Comparison of ENCODE assay signal across 1 cellular context in genomic region chr1:182084487-182085316, GRCh38.
A peak's percentile ranks its signal among the peaks of the same experiment; 100 is the strongest.
TF ChIP-seq lines count a peak whose summit lies in the region.

No MANE protein-coding gene starts in this region.

TF ChIP-seq in K562, 482 proteins besides CTCF, POLR2A, EP300 and RAD21 (continued from another document and continues in another):
- no peak for TF ChIP-seq SNRNP70 (optimal IDR thresholded peaks at IDR 0.05; ENCODE audit: low read depth, low read length)
- TF ChIP-seq BHLHE40 (IDR thresholded peaks at IDR 0.05; ENCODE audit: low read length) = peak; percentile 39
- no peak for TF ChIP-seq KDM5B (IDR thresholded peaks at IDR 0.05; ENCODE audit: insufficient replicate concordance, low read depth, low read length)
- no peak for TF ChIP-seq CBX2 (IDR thresholded peaks at IDR 0.05; ENCODE audit: insufficient read depth, low read length, poor library complexity, severe bottlenecking)
- TF ChIP-seq HDAC3 (IDR thresholded peaks at IDR 0.05; ENCODE audit: borderline replicate concordance, partially characterized antibody) = peak; percentile 19
- TF ChIP-seq JUND (IDR thresholded peaks at IDR 0.05; ENCODE audit: borderline replicate concordance, low read depth, low read length) = peak; percentile 61; the same call in 1 of the 2 replicates
- TF ChIP-seq JUND (tag; IDR thresholded peaks at IDR 0.05; ENCODE audit: borderline replicate concordance, low read depth, low read length) = no peak; the same call in 2 of the 3 replicates
- no peak for TF ChIP-seq ZNF354B (CRISPR knock-in tag; IDR thresholded peaks at IDR 0.05)
- TF ChIP-seq, protein P1, sequence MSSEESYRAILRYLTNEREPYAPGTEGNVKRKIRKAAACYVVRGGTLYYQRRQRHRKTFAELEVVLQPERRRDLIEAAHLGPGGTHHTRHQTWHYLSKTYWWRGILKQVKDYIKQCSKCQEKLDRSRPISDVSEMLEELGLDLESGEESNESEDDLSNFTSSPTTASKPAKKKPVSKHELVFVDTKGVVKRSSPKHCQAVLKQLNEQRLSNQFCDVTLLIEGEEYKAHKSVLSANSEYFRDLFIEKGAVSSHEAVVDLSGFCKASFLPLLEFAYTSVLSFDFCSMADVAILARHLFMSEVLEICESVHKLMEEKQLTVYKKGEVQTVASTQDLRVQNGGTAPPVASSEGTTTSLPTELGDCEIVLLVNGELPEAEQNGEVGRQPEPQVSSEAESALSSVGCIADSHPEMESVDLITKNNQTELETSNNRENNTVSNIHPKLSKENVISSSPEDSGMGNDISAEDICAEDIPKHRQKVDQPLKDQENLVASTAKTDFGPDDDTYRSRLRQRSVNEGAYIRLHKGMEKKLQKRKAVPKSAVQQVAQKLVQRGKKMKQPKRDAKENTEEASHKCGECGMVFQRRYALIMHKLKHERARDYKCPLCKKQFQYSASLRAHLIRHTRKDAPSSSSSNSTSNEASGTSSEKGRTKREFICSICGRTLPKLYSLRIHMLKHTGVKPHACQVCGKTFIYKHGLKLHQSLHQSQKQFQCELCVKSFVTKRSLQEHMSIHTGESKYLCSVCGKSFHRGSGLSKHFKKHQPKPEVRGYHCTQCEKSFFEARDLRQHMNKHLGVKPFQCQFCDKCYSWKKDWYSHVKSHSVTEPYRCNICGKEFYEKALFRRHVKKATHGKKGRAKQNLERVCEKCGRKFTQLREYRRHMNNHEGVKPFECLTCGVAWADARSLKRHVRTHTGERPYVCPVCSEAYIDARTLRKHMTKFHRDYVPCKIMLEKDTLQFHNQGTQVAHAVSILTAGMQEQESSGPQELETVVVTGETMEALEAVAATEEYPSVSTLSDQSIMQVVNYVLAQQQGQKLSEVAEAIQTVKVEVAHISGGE (CRISPR knock-in tag; IDR thresholded peaks at IDR 0.05) = no peak
- TF ChIP-seq PHB (CRISPR knock-in tag; IDR thresholded peaks at IDR 0.05) = no peak
- TF ChIP-seq, protein P2, sequence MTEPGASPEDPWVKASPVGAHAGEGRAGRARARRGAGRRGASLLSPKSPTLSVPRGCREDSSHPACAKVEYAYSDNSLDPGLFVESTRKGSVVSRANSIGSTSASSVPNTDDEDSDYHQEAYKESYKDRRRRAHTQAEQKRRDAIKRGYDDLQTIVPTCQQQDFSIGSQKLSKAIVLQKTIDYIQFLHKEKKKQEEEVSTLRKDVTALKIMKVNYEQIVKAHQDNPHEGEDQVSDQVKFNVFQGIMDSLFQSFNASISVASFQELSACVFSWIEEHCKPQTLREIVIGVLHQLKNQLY (CRISPR knock-in tag; conservative IDR thresholded peaks at IDR 0.05) = no peak
- TF ChIP-seq ZNF175 (CRISPR knock-in tag; IDR thresholded peaks at IDR 0.05; ENCODE audit: low read depth) = no peak
- no peak for TF ChIP-seq RFX5 (IDR thresholded peaks at IDR 0.05; ENCODE audit: low read depth, low read length)
- no peak for TF ChIP-seq DMBX1 (CRISPR knock-in tag; IDR thresholded peaks at IDR 0.05; ENCODE audit: borderline replicate concordance)
- TF ChIP-seq, protein P3, sequence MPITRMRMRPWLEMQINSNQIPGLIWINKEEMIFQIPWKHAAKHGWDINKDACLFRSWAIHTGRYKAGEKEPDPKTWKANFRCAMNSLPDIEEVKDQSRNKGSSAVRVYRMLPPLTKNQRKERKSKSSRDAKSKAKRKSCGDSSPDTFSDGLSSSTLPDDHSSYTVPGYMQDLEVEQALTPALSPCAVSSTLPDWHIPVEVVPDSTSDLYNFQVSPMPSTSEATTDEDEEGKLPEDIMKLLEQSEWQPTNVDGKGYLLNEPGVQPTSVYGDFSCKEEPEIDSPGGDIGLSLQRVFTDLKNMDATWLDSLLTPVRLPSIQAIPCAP (CRISPR knock-in tag; IDR thresholded peaks at IDR 0.05; ENCODE audit: borderline replicate concordance) = no peak
- TF ChIP-seq ETV1 (tag; conservative IDR thresholded peaks at IDR 0.05; ENCODE audit: low read depth) = peak; percentile 35; the same call in 1 of the 2 replicates
- TF ChIP-seq PRDM10 (IDR thresholded peaks at IDR 0.05; ENCODE audit: partially characterized antibody) = no peak
- no peak for TF ChIP-seq RFX1 (IDR thresholded peaks at IDR 0.05)
- no peak for TF ChIP-seq SNIP1 (IDR thresholded peaks at IDR 0.05; ENCODE audit: low read depth)
- no peak for TF ChIP-seq PRPF4 (IDR thresholded peaks at IDR 0.05; ENCODE audit: insufficient read depth, low read depth, low read length, poor library complexity, severe bottlenecking)
- TF ChIP-seq ZNF121 (CRISPR knock-in tag; conservative IDR thresholded peaks at IDR 0.05) = no peak
- TF ChIP-seq WHSC1 (IDR thresholded peaks at IDR 0.05; ENCODE audit: low read length) = no peak
- TF ChIP-seq ZC3H11A (IDR thresholded peaks at IDR 0.05; ENCODE audit: low read depth, low read length) = 0 out of 2 replicates have a peak, but pooled peaks have one; percentile 48
- TF ChIP-seq ZNF76 (CRISPR knock-in tag; IDR thresholded peaks at IDR 0.05; ENCODE audit: borderline replicate concordance) = no peak
- TF ChIP-seq BACH1 (tag; IDR thresholded peaks at IDR 0.05) = 0 out of 2 replicates have a peak, but pooled peaks have one; percentile 21
- peak; percentile 76; the same call in 1 of the 2 replicates for TF ChIP-seq ELF4 (CRISPR knock-in tag; IDR thresholded peaks at IDR 0.05)
- no peak for TF ChIP-seq MTF1 (CRISPR knock-in tag; IDR thresholded peaks at IDR 0.05; ENCODE audit: borderline replicate concordance)
- TF ChIP-seq CHD4 (IDR thresholded peaks at IDR 0.05; ENCODE audit: insufficient read depth, insufficient replicate concordance, low read depth, low read length, poor library complexity, severe bottlenecking) = no peak
- no peak for TF ChIP-seq ZNF584 (CRISPR knock-in tag; IDR thresholded peaks at IDR 0.05; ENCODE audit: low read depth)
- TF ChIP-seq RBM25 (IDR thresholded peaks at IDR 0.05; ENCODE audit: low read depth, low read length, severe bottlenecking) = no peak
- TF ChIP-seq ATF4 (CRISPR knock-in tag; IDR thresholded peaks at IDR 0.05) = no peak
- TF ChIP-seq CTBP1 (IDR thresholded peaks at IDR 0.05; ENCODE audit: borderline replicate concordance) = peak; percentile 56; the same call in 1 of the 2 replicates
- no peak for TF ChIP-seq CREBBP (IDR thresholded peaks at IDR 0.05; ENCODE audit: low read depth, low read length)
- no peak for TF ChIP-seq HMG20B (CRISPR knock-in tag; IDR thresholded peaks at IDR 0.05)
- TF ChIP-seq, protein P4, sequence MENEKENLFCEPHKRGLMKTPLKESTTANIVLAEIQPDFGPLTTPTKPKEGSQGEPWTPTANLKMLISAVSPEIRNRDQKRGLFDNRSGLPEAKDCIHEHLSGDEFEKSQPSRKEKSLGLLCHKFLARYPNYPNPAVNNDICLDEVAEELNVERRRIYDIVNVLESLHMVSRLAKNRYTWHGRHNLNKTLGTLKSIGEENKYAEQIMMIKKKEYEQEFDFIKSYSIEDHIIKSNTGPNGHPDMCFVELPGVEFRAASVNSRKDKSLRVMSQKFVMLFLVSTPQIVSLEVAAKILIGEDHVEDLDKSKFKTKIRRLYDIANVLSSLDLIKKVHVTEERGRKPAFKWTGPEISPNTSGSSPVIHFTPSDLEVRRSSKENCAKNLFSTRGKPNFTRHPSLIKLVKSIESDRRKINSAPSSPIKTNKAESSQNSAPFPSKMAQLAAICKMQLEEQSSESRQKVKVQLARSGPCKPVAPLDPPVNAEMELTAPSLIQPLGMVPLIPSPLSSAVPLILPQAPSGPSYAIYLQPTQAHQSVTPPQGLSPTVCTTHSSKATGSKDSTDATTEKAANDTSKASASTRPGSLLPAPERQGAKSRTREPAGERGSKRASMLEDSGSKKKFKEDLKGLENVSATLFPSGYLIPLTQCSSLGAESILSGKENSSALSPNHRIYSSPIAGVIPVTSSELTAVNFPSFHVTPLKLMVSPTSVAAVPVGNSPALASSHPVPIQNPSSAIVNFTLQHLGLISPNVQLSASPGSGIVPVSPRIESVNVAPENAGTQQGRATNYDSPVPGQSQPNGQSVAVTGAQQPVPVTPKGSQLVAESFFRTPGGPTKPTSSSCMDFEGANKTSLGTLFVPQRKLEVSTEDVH (IDR thresholded peaks at IDR 0.05; ENCODE audit: low read depth, partially characterized antibody) = no peak
- no peak for TF ChIP-seq BCL6 (CRISPR knock-in tag; IDR thresholded peaks at IDR 0.05)
- TF ChIP-seq, protein P5, sequence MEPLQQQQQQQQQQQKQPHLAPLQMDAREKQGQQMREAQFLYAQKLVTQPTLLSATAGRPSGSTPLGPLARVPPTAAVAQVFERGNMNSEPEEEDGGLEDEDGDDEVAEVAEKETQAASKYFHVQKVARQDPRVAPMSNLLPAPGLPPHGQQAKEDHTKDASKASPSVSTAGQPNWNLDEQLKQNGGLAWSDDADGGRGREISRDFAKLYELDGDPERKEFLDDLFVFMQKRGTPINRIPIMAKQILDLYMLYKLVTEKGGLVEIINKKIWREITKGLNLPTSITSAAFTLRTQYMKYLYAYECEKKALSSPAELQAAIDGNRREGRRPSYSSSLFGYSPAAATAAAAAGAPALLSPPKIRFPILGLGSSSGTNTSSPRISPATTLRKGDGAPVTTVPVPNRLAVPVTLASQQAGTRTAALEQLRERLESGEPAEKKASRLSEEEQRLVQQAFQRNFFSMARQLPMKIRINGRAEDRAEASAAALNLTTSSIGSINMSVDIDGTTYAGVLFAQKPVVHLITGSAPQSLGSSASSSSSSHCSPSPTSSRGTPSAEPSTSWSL (CRISPR knock-in tag; IDR thresholded peaks at IDR 0.05; ENCODE audit: borderline replicate concordance) = no peak
- TF ChIP-seq ZNF384 (IDR thresholded peaks at IDR 0.05; ENCODE audit: low read depth, low read length) = no peak
- TF ChIP-seq, protein P6, sequence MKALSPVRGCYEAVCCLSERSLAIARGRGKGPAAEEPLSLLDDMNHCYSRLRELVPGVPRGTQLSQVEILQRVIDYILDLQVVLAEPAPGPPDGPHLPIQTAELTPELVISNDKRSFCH (CRISPR knock-in tag; IDR thresholded peaks at IDR 0.05) = no peak
- TF ChIP-seq, protein P6 (tag; IDR thresholded peaks at IDR 0.05) = peak; percentile 56; the same call in 1 of the 2 replicates
- TF ChIP-seq ZNF165 (CRISPR knock-in tag; IDR thresholded peaks at IDR 0.05; ENCODE audit: borderline replicate concordance) = no peak
- 0 out of 2 replicates have a peak, but pooled peaks have one; percentile 28 for TF ChIP-seq ZFP91 (CRISPR knock-in tag; IDR thresholded peaks at IDR 0.05)
- no peak for TF ChIP-seq RNF219 (CRISPR knock-in tag; IDR thresholded peaks at IDR 0.05)
- peak; percentile 67; the same call in 1 of the 2 replicates for TF ChIP-seq RB1 (IDR thresholded peaks at IDR 0.05; ENCODE audit: low read depth)
- TF ChIP-seq ZNF717 (CRISPR knock-in tag; IDR thresholded peaks at IDR 0.05) = no peak
- no peak for TF ChIP-seq MCM2 (IDR thresholded peaks at IDR 0.05; ENCODE audit: low read depth)
- TF ChIP-seq POU5F1 (IDR thresholded peaks at IDR 0.05; ENCODE audit: borderline replicate concordance, low read depth, low read length, partially characterized antibody) = peak; percentile 11
